ENCODE assay signal across 1 cellular context in genomic region chr14:49892301-49892635, GRCh38.
TF ChIP-seq lines count a peak whose summit lies in the region.

No MANE protein-coding gene starts in this region.

TF ChIP-seq in HepG2, 621 proteins besides CTCF, POLR2A, EP300 and RAD21 (continued from another document):
- TF ChIP-seq GMEB2 (CRISPR knock-in tag; IDR thresholded peaks at IDR 0.05; ENCODE audit: low read depth), result no peak
- 0 out of 2 replicates have a peak, but pooled peaks have one; percentile 10 for TF ChIP-seq BHLHE40 (IDR thresholded peaks at IDR 0.05; ENCODE audit: low read length)
- TF ChIP-seq ZFAT (CRISPR knock-in tag; conservative IDR thresholded peaks at IDR 0.05), result peak; percentile 99
- no peak for TF ChIP-seq ZSCAN20 (CRISPR knock-in tag; IDR thresholded peaks at IDR 0.05; ENCODE audit: borderline replicate concordance)
- TF ChIP-seq HNF4G (IDR thresholded peaks at IDR 0.05; ENCODE audit: borderline replicate concordance, low read depth, low read length), result no peak
- TF ChIP-seq HNF4G (CRISPR knock-in tag; IDR thresholded peaks at IDR 0.05; ENCODE audit: borderline replicate concordance, low read depth), result no peak
- TF ChIP-seq CAMTA2 (CRISPR knock-in tag; IDR thresholded peaks at IDR 0.05; ENCODE audit: borderline replicate concordance), result no peak
- TF ChIP-seq, protein P1, sequence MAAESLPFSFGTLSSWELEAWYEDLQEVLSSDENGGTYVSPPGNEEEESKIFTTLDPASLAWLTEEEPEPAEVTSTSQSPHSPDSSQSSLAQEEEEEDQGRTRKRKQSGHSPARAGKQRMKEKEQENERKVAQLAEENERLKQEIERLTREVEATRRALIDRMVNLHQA (CRISPR knock-in tag; IDR thresholded peaks at IDR 0.05), result no peak
- no peak for TF ChIP-seq MIXL1 (CRISPR knock-in tag; IDR thresholded peaks at IDR 0.05)
- TF ChIP-seq GABPA (IDR thresholded peaks at IDR 0.05; ENCODE audit: low read depth, low read length), result no peak
- 0 out of 2 replicates have a peak, but pooled peaks have one; percentile 33 for TF ChIP-seq GABPA (CRISPR knock-in tag; IDR thresholded peaks at IDR 0.05; ENCODE audit: low read depth)
- TF ChIP-seq PLRG1 (conservative IDR thresholded peaks at IDR 0.05), result no peak
- TF ChIP-seq FOXO1 (CRISPR knock-in tag; IDR thresholded peaks at IDR 0.05), result no peak
- TF ChIP-seq LRRFIP1 (CRISPR knock-in tag; conservative IDR thresholded peaks at IDR 0.05), result no peak
- no peak for TF ChIP-seq UBTF (CRISPR knock-in tag; IDR thresholded peaks at IDR 0.05)
- no peak for TF ChIP-seq ZNF615 (CRISPR knock-in tag; IDR thresholded peaks at IDR 0.05; ENCODE audit: borderline replicate concordance)
- TF ChIP-seq AGO2 (optimal IDR thresholded peaks at IDR 0.05; ENCODE audit: low read depth, low read length), result no peak
- TF ChIP-seq MXD4 (CRISPR knock-in tag; IDR thresholded peaks at IDR 0.05), result no peak
- TF ChIP-seq ZNF816 (CRISPR knock-in tag; IDR thresholded peaks at IDR 0.05; ENCODE audit: borderline replicate concordance), result no peak
- TF ChIP-seq JUNB (CRISPR knock-in tag; IDR thresholded peaks at IDR 0.05; ENCODE audit: borderline replicate concordance), result 0 out of 2 replicates have a peak, but pooled peaks have one; percentile 46
- TF ChIP-seq KLF12 (CRISPR knock-in tag; IDR thresholded peaks at IDR 0.05; ENCODE audit: borderline replicate concordance), result peak; percentile 40; the same call in 1 of the 2 replicates
- TF ChIP-seq ZNF709 (CRISPR knock-in tag; IDR thresholded peaks at IDR 0.05), result no peak
- TF ChIP-seq TRAFD1 (CRISPR knock-in tag; IDR thresholded peaks at IDR 0.05; ENCODE audit: borderline replicate concordance), result no peak
- TF ChIP-seq PRPF4 (IDR thresholded peaks at IDR 0.05; ENCODE audit: low read depth, low read length, poor library complexity, severe bottlenecking), result no peak
- no peak for TF ChIP-seq ARID2 (CRISPR knock-in tag; IDR thresholded peaks at IDR 0.05; ENCODE audit: borderline replicate concordance)
- no peak for TF ChIP-seq ZNF12 (CRISPR knock-in tag; IDR thresholded peaks at IDR 0.05)
